In the genomic region with DNA sequence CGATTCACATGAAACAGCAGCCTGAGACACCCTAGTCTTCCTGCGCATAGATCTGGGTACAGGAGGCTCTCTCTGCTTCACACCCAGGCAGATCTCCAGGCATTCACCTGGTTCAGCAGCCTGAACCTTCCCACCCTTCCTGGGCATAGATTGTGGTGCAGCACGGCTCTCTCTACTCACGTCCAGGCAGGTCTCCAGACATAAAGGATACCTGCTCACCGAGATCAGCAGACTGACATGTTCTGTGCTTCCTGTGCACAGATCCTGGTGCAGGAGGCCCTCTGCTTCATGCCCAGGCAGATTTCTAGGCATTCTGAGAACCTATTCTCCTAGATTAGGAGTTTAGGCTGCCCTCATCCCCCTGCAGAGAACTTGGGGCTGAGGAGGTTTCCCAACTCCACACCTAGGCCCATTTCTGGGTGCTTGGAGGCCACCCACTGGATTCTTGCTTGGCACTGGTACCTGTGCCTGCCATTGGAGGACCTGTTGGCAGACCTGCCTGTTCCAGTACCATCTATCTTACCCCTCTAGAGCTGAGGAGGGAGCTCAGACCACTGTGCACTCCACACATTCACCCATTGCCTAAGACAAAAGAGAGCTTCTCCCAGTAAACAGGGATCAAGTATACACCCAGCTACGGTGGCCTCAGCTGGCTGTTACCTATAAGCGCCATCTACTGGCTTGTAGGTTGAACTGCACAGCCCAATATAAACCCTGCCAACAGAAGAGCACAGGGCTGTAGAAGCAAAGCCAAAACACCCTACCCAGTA, we compare ENCODE assay signal across 8 cellular contexts.
DNase-seq lines count a peak whose midpoint lies in the region; ATAC-seq and TF ChIP-seq lines count a peak whose summit lies in the region.

No MANE protein-coding gene starts in this region.

- H3K4me3 Mint-ChIP-seq in effector memory CD8-positive, alpha-beta T cell: no peak overlapping the region

- DNase-seq in CD1c-positive myeloid dendritic cell (ENCODE audit: extremely low spot score) (peak; percentile 36), NCI-H2029 treated with DMSO at 0.1 percent for 48 hours (lab: John Stamatoyannopoulos, UW) (peak; percentile 11), fibroblast of mammary gland (ENCODE audit: low read depth) (peak; percentile 42), NCI-H345 (lab: John Stamatoyannopoulos, UW) (no peak)
- DNase-seq in stimulated activated naive CD4-positive, alpha-beta T cell treated with Interleukin-2 at 50 U/mL for 16 hours (lab: John Stamatoyannopoulos, UW): no peak
- DNase-seq in effector memory CD8-positive, alpha-beta T cell: no peak

- peaks cover 3 to 18% of the 10 kb centered on the region in 2 donors for H3K9me3 Mint-ChIP-seq in effector memory CD8-positive, alpha-beta T cell

- H3K36me3 Mint-ChIP-seq in effector memory CD8-positive, alpha-beta T cell (ENCODE audit: insufficient read depth): no peaks in the 10 kb centered on the region

- ATAC-seq in GM18511 (IDR thresholded peaks at IDR 0.05; ENCODE audit: unreplicated experiment): peak; percentile 90
- peak; percentile 96 for ATAC-seq in HG02884 (IDR thresholded peaks at IDR 0.05; ENCODE audit: unreplicated experiment)
- ATAC-seq in effector memory CD8-positive, alpha-beta T cell (replicated peaks): no peak

- peak; percentile 62 for TF ChIP-seq CTCF in fibroblast of mammary gland (conservative IDR thresholded peaks at IDR 0.05; ENCODE audit: control insufficient read depth, insufficient read depth, low read depth, low read length)

- H3K27ac Mint-ChIP-seq in effector memory CD8-positive, alpha-beta T cell: no peak overlapping the region

- no peaks in the 10 kb centered on the region for H3K4me1 Mint-ChIP-seq in effector memory CD8-positive, alpha-beta T cell (ENCODE audit: low read depth in 2 of 2)

- H3K4me3 ChIP-seq in fibroblast of mammary gland (ENCODE audit: control insufficient read depth, low read depth, low read length): no peak overlapping the region

- no peaks in the 10 kb centered on the region for H3K27me3 Mint-ChIP-seq in effector memory CD8-positive, alpha-beta T cell

Comparison
In these comparisons a context has a peak if more than half of its experiments do, and no peak if none do; other contexts are left out.
1. DNase-seq: peak in CD1c-positive myeloid dendritic cell (single experiment), NCI-H2029 treated with DMSO at 0.1 percent for 48 hours (single experiment) and fibroblast of mammary gland (single experiment); none in NCI-H345 (single experiment), stimulated activated naive CD4-positive, alpha-beta T cell treated with Interleukin-2 at 50 U/mL for 16 hours (single experiment) and effector memory CD8-positive, alpha-beta T cell (0 of 3).